ENCODE assay signal across 25 cellular contexts in genomic region chr12:91424506-91424905, GRCh38.
DNase-seq lines count a peak whose midpoint lies in the region; ATAC-seq, FAIRE-seq and TF ChIP-seq lines count a peak whose summit lies in the region.
"Had no signal": no experiment of that assay in that cellular context is flagged by ENCODE, and none has a peak within 500 bp of the region (broad histone marks: within the 10 kb centered on the region; RNA-seq: fewer than 3 reads in every experiment).

No MANE protein-coding gene starts in this region.

- H3K9ac ChIP-seq in neural progenitor cell = no peak overlapping the region
- H3K9ac ChIP-seq: BLaER1 treated with 17β-estradiol and CSF1 and Interleukin-3, amounts not matched to agents 10 nM and 100 nM had no signal

- H3K27me3 ChIP-seq in neural progenitor cell = no peaks in the 10 kb centered on the region
- H3K27me3 ChIP-seq: BE2C; BLaER1 treated with 17β-estradiol and CSF1 and Interleukin-3, amounts not matched to agents 10 nM and 100 nM had no signal

- H3F3A ChIP-seq in neural progenitor cell (ENCODE audit: low read depth) = no peaks in the 10 kb centered on the region

- no peak for TF ChIP-seq CTCF in 22Rv1 (IDR thresholded peaks at IDR 0.05)
- TF ChIP-seq CTCF in neural progenitor cell (IDR thresholded peaks at IDR 0.05) = no peak
- no peak for TF ChIP-seq CTCF in type B pancreatic cell (conservative IDR thresholded peaks at IDR 0.05)

- H3K27ac Mint-ChIP-seq in neural progenitor cell (peak overlapping the region; percentile 20), type B pancreatic cell (peak overlapping the region; percentile 60)
- H3K27ac Mint-ChIP-seq: CD14-positive monocyte; CD4-positive, alpha-beta T cell; CD8-positive, alpha-beta memory T cell; GM23338; H9 had no signal

- no peak overlapping the region for H3K4me3 ChIP-seq in neural progenitor cell
- H3K4me3 ChIP-seq: A549; BLaER1 treated with 17β-estradiol and CSF1 and Interleukin-3, amounts not matched to agents 10 nM and 100 nM; GM12878; GM23338 had no signal

- no peak overlapping the region for H3K4me3 Mint-ChIP-seq in neural progenitor cell
- peak overlapping the region; percentile 2 for H3K4me3 Mint-ChIP-seq in type B pancreatic cell
- H3K4me3 Mint-ChIP-seq: CD14-positive monocyte; CD4-positive, alpha-beta T cell; CD8-positive, alpha-beta memory T cell; GM23338; H9 had no signal

- FAIRE-seq in RCC 7860 (lab: Jason Lieb, UNC) = no peak
- FAIRE-seq: A549, D721Med, GM12878, GM19239 had no signal

- H3K4me1 Mint-ChIP-seq in neural progenitor cell (peaks cover 11% of the 10 kb centered on the region), type B pancreatic cell (ENCODE audit: unreplicated experiment) (peaks cover 32% of the 10 kb centered on the region)
- H3K4me1 Mint-ChIP-seq: CD14-positive monocyte; CD8-positive, alpha-beta memory T cell had no signal

- H3K9me3 Mint-ChIP-seq in neural progenitor cell (no peaks in the 10 kb centered on the region), type B pancreatic cell (no peaks in the 10 kb centered on the region)
- H3K9me3 Mint-ChIP-seq: CD4-positive, alpha-beta T cell; CD8-positive, alpha-beta memory T cell; GM23338; H9 had no signal

- peaks cover 2% of the 10 kb centered on the region for H3K27me3 Mint-ChIP-seq in neural progenitor cell (ENCODE audit: insufficient read depth, low read depth)
- no peaks in the 10 kb centered on the region for H3K27me3 Mint-ChIP-seq in type B pancreatic cell

- H3K27ac ChIP-seq in 22Rv1 (peak overlapping the region; percentile 96), neural progenitor cell (no peak overlapping the region)
- H3K27ac ChIP-seq: A549; BLaER1 treated with 17β-estradiol and CSF1 and Interleukin-3, amounts not matched to agents 10 nM and 100 nM had no signal

- no peaks in the 10 kb centered on the region for H3K79me2 ChIP-seq in neural progenitor cell (ENCODE audit: low read depth)

- no peak for ATAC-seq in HG02840 (IDR thresholded peaks at IDR 0.05; ENCODE audit: low FRiP score, unreplicated experiment)
- ATAC-seq: A549, GM12878, GM23338, HCT116 had no signal

- H2AFZ ChIP-seq in neural progenitor cell (replicated peaks) = no peak overlapping the region
- H2AFZ ChIP-seq: GM23338 had no signal

- DNase-seq in M059J (ENCODE audit: low read depth) (peak; percentile 55), neural progenitor cell (ENCODE audit: low spot score) (no peak), type B pancreatic cell (ENCODE audit: extremely low spot score, unreplicated experiment) (no peak), NOMO-1 (lab: John Stamatoyannopoulos, UW; ENCODE audit: unreplicated experiment in 2 of 2) (no peak), RCC 7860 (ENCODE audit: low spot score) (no peak)
- DNase-seq: 8988T; ACHN; AML-193; BE2C; CD4-positive, alpha-beta T cell; CD8-positive, alpha-beta memory T cell; DMS 273 treated with DMSO at 0.1 percent for 48 hours; DMS79 treated with DMSO at 0.1 percent for 48 hours; GDM1; H9 had no signal

- H3K4me1 ChIP-seq in neural progenitor cell = peaks cover 9% of the 10 kb centered on the region
- H3K4me1 ChIP-seq: A549; BE2C; BLaER1 treated with 17β-estradiol and CSF1 and Interleukin-3, amounts not matched to agents 10 nM and 100 nM had no signal

- no peaks in the 10 kb centered on the region for H3K36me3 Mint-ChIP-seq in neural progenitor cell
- H3K36me3 Mint-ChIP-seq in type B pancreatic cell = no peaks in the 10 kb centered on the region
- H3K36me3 Mint-ChIP-seq: CD14-positive monocyte had no signal

- no peak overlapping the region for H3K4me2 ChIP-seq in neural progenitor cell
- H3K4me2 ChIP-seq: A549; BLaER1 treated with 17β-estradiol and CSF1 and Interleukin-3, amounts not matched to agents 10 nM and 100 nM; GM23338 had no signal

- H3K9me3 ChIP-seq in neural progenitor cell (ENCODE audit: low read depth) = no peaks in the 10 kb centered on the region
- H3K9me3 ChIP-seq: A549; BE2C; BLaER1 treated with 17β-estradiol and CSF1 and Interleukin-3, amounts not matched to agents 10 nM and 100 nM had no signal

- no peaks in the 10 kb centered on the region for H4K20me1 ChIP-seq in neural progenitor cell (ENCODE audit: low read depth)
- H4K20me1 ChIP-seq: BLaER1 treated with 17β-estradiol and CSF1 and Interleukin-3, amounts not matched to agents 10 nM and 100 nM had no signal

- H3K36me3 ChIP-seq in neural progenitor cell = no peaks in the 10 kb centered on the region
- H3K36me3 ChIP-seq: BE2C; BLaER1 treated with 17β-estradiol and CSF1 and Interleukin-3, amounts not matched to agents 10 nM and 100 nM had no signal
